16 cellular contexts compared by ENCODE assay signal in genomic region chr11:133842053-133842452, GRCh38. TPM values are rescaled to one million over a fixed set of nuclear protein-coding genes. Genes with fewer than 3 reads are reported as not detected.
A peak's percentile ranks its signal among the peaks of the same experiment; 100 is the strongest.
DNase-seq lines count a peak whose midpoint lies in the region; ATAC-seq and TF ChIP-seq lines count a peak whose summit lies in the region.
"Had no signal": no experiment of that assay in that cellular context is flagged by ENCODE, and none has a peak within 500 bp of the region (broad histone marks: within the 10 kb centered on the region; RNA-seq: fewer than 3 reads in every experiment).

No MANE protein-coding gene starts in this region.

- TF ChIP-seq POLR2A in esophagus muscularis mucosa (IDR thresholded peaks at IDR 0.05; ENCODE audit: low read depth): no peak

- TF ChIP-seq CTCF in GM23338 (conservative IDR thresholded peaks at IDR 0.05; ENCODE audit: low read depth in 2 of 2) (no peak), esophagus muscularis mucosa (IDR thresholded peaks at IDR 0.05) (no peak)

- H4K91ac ChIP-seq in neuronal stem cell (ENCODE audit: low read depth, low read length, poor library complexity): peak overlapping the region; percentile 31

- intact Hi-C loops in esophagus muscularis mucosa (cut with DNase I): no loop called here

- no peaks in the 10 kb centered on the region for H3K27me3 ChIP-seq in BLaER1 treated with 17β-estradiol and CSF1 and Interleukin-3, amounts not matched to agents 10 nM and 100 nM
- H3K27me3 ChIP-seq in GM23338 (ENCODE audit: insufficient read depth) (no peaks in the 10 kb centered on the region), esophagus muscularis mucosa (peaks cover 0 to 19% (median 0%) of the 10 kb centered on the region in 4 donors), neuronal stem cell (ENCODE audit: control insufficient read depth in 3 of 3, insufficient read depth in 3 of 3, low read depth in 1 of 3, low read length in 3 of 3) (no peaks in the 10 kb centered on the region)

- WGBS in esophagus muscularis mucosa: 80% methylated on average over 5 of the region's 7 CpGs
- no CpG with 5 or more reads among the region's 7 CpGs for WGBS in neuronal stem cell (ENCODE audit: extremely low coverage in 2 of 2, insufficient read length in 2 of 2, insufficient replicate concordance in 1 of 2), 2 donors

- no peak overlapping the region for H3K4me3 ChIP-seq in BLaER1 treated with 17β-estradiol and CSF1 and Interleukin-3, amounts not matched to agents 10 nM and 100 nM
- no peak overlapping the region for H3K4me3 ChIP-seq in GM23338
- no peak overlapping the region for H3K4me3 ChIP-seq in esophagus muscularis mucosa
- H3K4me3 ChIP-seq in neuronal stem cell (ENCODE audit: low read length in 2 of 2): no peak overlapping the region
- H3K4me3 ChIP-seq: K562 had no signal

- no peak overlapping the region for H2BK5ac ChIP-seq in neuronal stem cell (ENCODE audit: low read length)

- no peaks in the 10 kb centered on the region; the same call in 2 of the 3 replicates for H3K4me1 Mint-ChIP-seq in GM23338
- H3K4me1 Mint-ChIP-seq: CD8-positive, alpha-beta memory T cell had no signal

- no peak for TF ChIP-seq EP300 in esophagus muscularis mucosa (IDR thresholded peaks at IDR 0.05)

- H3K9me3 Mint-ChIP-seq in GM23338: peaks cover 2% of the 10 kb centered on the region; the same call in 1 of the 3 replicates
- H3K9me3 Mint-ChIP-seq: CD8-positive, alpha-beta memory T cell had no signal

- H2BK120ac ChIP-seq in neuronal stem cell (ENCODE audit: low read depth, low read length): no peak overlapping the region

- H3K36me3 Mint-ChIP-seq in GM23338 (ENCODE audit: low read depth): no peaks in the 10 kb centered on the region
- H3K36me3 Mint-ChIP-seq: CD8-positive, alpha-beta memory T cell had no signal

- peak overlapping the region; percentile 15 for H3K4ac ChIP-seq in neuronal stem cell (ENCODE audit: low read length)

- peaks cover 12 to 25% (median 14%) of the 10 kb centered on the region in 11 experiments for H3K9me3 ChIP-seq in BLaER1 treated with 17β-estradiol and CSF1 and Interleukin-3, amounts not matched to agents 10 nM and 100 nM (replicated peaks in 1 of 11)
- H3K9me3 ChIP-seq in esophagus muscularis mucosa (peaks cover 0 to 10% (median 3%) of the 10 kb centered on the region in 4 donors), neuronal stem cell (replicated peaks in 1 of 2; ENCODE audit: control insufficient read depth in 2 of 2, insufficient read depth in 1 of 2, low read depth in 1 of 2, low read length in 2 of 2) (no peaks in the 10 kb centered on the region)
- H3K9me3 ChIP-seq: BE2C had no signal

- H2AFZ ChIP-seq in GM23338 (0 out of 2 replicates have a peak overlapping the region, but pooled peaks have one; percentile 10), neuronal stem cell (ENCODE audit: low read length) (no peak overlapping the region)

- no peak overlapping the region for H3K27ac ChIP-seq in BLaER1 treated with 17β-estradiol and CSF1 and Interleukin-3, amounts not matched to agents 10 nM and 100 nM
- H3K27ac ChIP-seq in GM23338 (ENCODE audit: low read depth): no peak overlapping the region
- no peak overlapping the region for H3K27ac ChIP-seq in esophagus muscularis mucosa (replicated peaks in 1 of 4)
- no peak overlapping the region for H3K27ac ChIP-seq in neuronal stem cell (replicated peaks; ENCODE audit: low read length)

- DNase-seq in GM23338 (ENCODE audit: low spot score) (no peak), esophagus muscularis mucosa (ENCODE audit: extremely low spot score) (peak; percentile 90), neuronal stem cell (ENCODE audit: low spot score) (no peak)
- DNase-seq in NK-92 treated with Interleukin-12 subunit alpha and Interleukin-12 subunit beta, amount 100 ng/mL, for 24 hours (lab: John Stamatoyannopoulos, UW): no peak
- DNase-seq: BE2C; CD8-positive, alpha-beta memory T cell; HCEC 1CT; NCI-H1105; NCI-H1694 treated with DMSO at 0.1 percent for 48 hours; NCI-H748 treated with DMSO at 0.1 percent for 48 hours; SK-N-SH had no signal

- H2BK12ac ChIP-seq in neuronal stem cell (ENCODE audit: low read length): no peak overlapping the region

- H2AK5ac ChIP-seq in neuronal stem cell (ENCODE audit: low read depth, low read length): peak overlapping the region; percentile 64

- no peaks in the 10 kb centered on the region for H3K36me3 ChIP-seq in BLaER1 treated with 17β-estradiol and CSF1 and Interleukin-3, amounts not matched to agents 10 nM and 100 nM
- H3K36me3 ChIP-seq in GM23338 (ENCODE audit: insufficient read depth): no peaks in the 10 kb centered on the region
- no peaks in the 10 kb centered on the region for H3K36me3 ChIP-seq in esophagus muscularis mucosa
- H3K36me3 ChIP-seq in neuronal stem cell (replicated peaks in 1 of 2; ENCODE audit: control insufficient read depth in 2 of 2, insufficient read depth in 2 of 2, low read length in 2 of 2): no peaks in the 10 kb centered on the region
- H3K36me3 ChIP-seq: BE2C had no signal

- no peak overlapping the region for H3K4me3 Mint-ChIP-seq in GM23338
- H3K4me3 Mint-ChIP-seq: CD8-positive, alpha-beta memory T cell had no signal

- peak overlapping the region; percentile 94 for H4K8ac ChIP-seq in neuronal stem cell (ENCODE audit: low read depth, low read length)

- no peaks in the 10 kb centered on the region for H3K79me1 ChIP-seq in neuronal stem cell (ENCODE audit: low read depth, low read length)

- H3K23ac ChIP-seq in neuronal stem cell (ENCODE audit: low read depth, low read length, poor library complexity): peak overlapping the region; percentile 8

- no peak overlapping the region for H3K9ac ChIP-seq in BLaER1 treated with 17β-estradiol and CSF1 and Interleukin-3, amounts not matched to agents 10 nM and 100 nM
- peak overlapping the region; percentile 66 for H3K9ac ChIP-seq in neuronal stem cell (ENCODE audit: low read depth, low read length, poor library complexity)
- H3K9ac ChIP-seq: SK-N-SH had no signal

- no peaks in the 10 kb centered on the region for H3K79me2 ChIP-seq in GM23338 (replicated peaks; ENCODE audit: insufficient read depth)

- H3K27ac Mint-ChIP-seq in GM23338: no peak overlapping the region
- H3K27ac Mint-ChIP-seq: CD8-positive, alpha-beta memory T cell had no signal

- H3K14ac ChIP-seq in neuronal stem cell (ENCODE audit: low read length): peak overlapping the region; percentile 61

- peak overlapping the region; percentile 76 for H3K18ac ChIP-seq in neuronal stem cell (ENCODE audit: low read length)

- H3K27me3 Mint-ChIP-seq in GM23338 (ENCODE audit: insufficient read depth, low read depth, poor library complexity): peaks cover 7% of the 10 kb centered on the region

- no peaks in the 10 kb centered on the region for H4K20me1 ChIP-seq in BLaER1 treated with 17β-estradiol and CSF1 and Interleukin-3, amounts not matched to agents 10 nM and 100 nM
- no peaks in the 10 kb centered on the region for H4K20me1 ChIP-seq in GM23338 (replicated peaks; ENCODE audit: insufficient read depth)

- H3K9me2 ChIP-seq in GM23338 (ENCODE audit: insufficient read depth): peaks cover 9% of the 10 kb centered on the region
- H3K9me2 ChIP-seq: SK-N-SH had no signal

- H3F3A ChIP-seq in GM23338 (replicated peaks; ENCODE audit: low read depth): no peaks in the 10 kb centered on the region

- H3K4me2 ChIP-seq in BLaER1 treated with 17β-estradiol and CSF1 and Interleukin-3, amounts not matched to agents 10 nM and 100 nM: peak overlapping the region in 7 of 11 experiments; percentile 15 to 71 (median 56); a peak in 11 of 22 replicates
- no peak overlapping the region for H3K4me2 ChIP-seq in GM23338
- H3K4me2 ChIP-seq in neuronal stem cell (ENCODE audit: insufficient read depth, low read length, poor library complexity, severe bottlenecking): no peak overlapping the region
- H3K4me2 ChIP-seq: SK-N-SH had no signal

- peaks cover 0 to 23% (median 17%) of the 10 kb centered on the region in 10 experiments; a peak in 15 of 20 replicates for H3K4me1 ChIP-seq in BLaER1 treated with 17β-estradiol and CSF1 and Interleukin-3, amounts not matched to agents 10 nM and 100 nM
- H3K4me1 ChIP-seq in GM23338 (ENCODE audit: insufficient read depth) (no peaks in the 10 kb centered on the region), esophagus muscularis mucosa (no peaks in the 10 kb centered on the region), neuronal stem cell (ENCODE audit: control insufficient read depth in 2 of 2, insufficient read depth in 1 of 2, low read depth in 1 of 2, low read length in 2 of 2) (no peaks in the 10 kb centered on the region)
- H3K4me1 ChIP-seq: BE2C had no signal

- no peak overlapping the region for H2BK15ac ChIP-seq in neuronal stem cell (ENCODE audit: low read length)

- ATAC-seq in GM23338: peak; percentile 63
- no peak for ATAC-seq in GM21576 (IDR thresholded peaks at IDR 0.05; ENCODE audit: unreplicated experiment)
- no peak for ATAC-seq in HG02571 (IDR thresholded peaks at IDR 0.05; ENCODE audit: unreplicated experiment)
- ATAC-seq: K562 had no signal

TF ChIP-seq in GM23338, 12 proteins besides CTCF, POLR2A, EP300 and RAD21 (continues in another document):
- TF ChIP-seq EZH2 (IDR thresholded peaks at IDR 0.05; ENCODE audit: low read depth, unreplicated experiment) (no peak), JUNB (IDR thresholded peaks at IDR 0.05; ENCODE audit: unreplicated experiment) (no peak)

RNA-seq across cellular contexts. Expression of gene SPATA19, which starts 3.3 kb away (rescaled TPM):
- total RNA-seq in GM23338 (2014; rRNA removed; shearing (Covaris generic)): not detected in 2 replicates
- not detected in 2 replicates for polyA plus RNA-seq in GM23338 (2016; fragmentation: Nextera tagmentation; extraction: Ambion mirVana)
- not detected for total RNA-seq in esophagus muscularis mucosa
- polyA plus RNA-seq in neuronal stem cell (2013, experiment 1 of 2): not detected
- polyA plus RNA-seq in neuronal stem cell (2013, experiment 2 of 2): not detected
- total RNA-seq: CD8-positive, alpha-beta memory T cell; Daoy; K562 had no signal
- polyA plus RNA-seq: CD8-positive, alpha-beta memory T cell; K562; SK-N-SH had no signal

Comparison
In these comparisons a context has a peak if more than half of its experiments do, and no peak if none do; other contexts are left out.
1. H3K4me2 ChIP-seq: peak in BLaER1 treated with 17β-estradiol and CSF1 and Interleukin-3, amounts not matched to agents 10 nM and 100 nM (7 of 11); none in GM23338 (single experiment) and neuronal stem cell (single experiment).